ENCODE assay signal across 2 cellular contexts in the genomic region with DNA sequence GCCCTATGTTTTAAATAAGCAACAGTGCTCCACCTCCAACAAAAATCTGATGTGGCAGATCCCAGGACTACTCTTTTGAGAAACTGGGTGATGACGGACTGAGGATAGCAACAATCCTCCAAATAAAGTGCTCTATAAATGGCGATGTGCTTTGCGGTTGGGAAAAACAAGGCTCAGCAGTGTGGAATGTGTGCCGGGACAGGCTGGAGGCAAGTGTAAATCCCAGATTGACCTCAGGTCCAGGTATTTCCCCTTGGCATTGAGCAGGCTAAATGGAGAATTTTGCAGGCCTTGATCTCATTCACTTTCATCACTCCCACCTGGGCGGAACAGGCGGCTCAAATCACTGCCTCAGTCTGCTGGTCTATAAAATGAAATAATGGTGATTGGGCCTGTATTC.
TF ChIP-seq lines count a peak whose summit lies in the region.

No MANE protein-coding gene starts in this region.

TF ChIP-seq in GM23338, 12 proteins besides CTCF, POLR2A, EP300 and RAD21:
- TF ChIP-seq, protein P1, sequence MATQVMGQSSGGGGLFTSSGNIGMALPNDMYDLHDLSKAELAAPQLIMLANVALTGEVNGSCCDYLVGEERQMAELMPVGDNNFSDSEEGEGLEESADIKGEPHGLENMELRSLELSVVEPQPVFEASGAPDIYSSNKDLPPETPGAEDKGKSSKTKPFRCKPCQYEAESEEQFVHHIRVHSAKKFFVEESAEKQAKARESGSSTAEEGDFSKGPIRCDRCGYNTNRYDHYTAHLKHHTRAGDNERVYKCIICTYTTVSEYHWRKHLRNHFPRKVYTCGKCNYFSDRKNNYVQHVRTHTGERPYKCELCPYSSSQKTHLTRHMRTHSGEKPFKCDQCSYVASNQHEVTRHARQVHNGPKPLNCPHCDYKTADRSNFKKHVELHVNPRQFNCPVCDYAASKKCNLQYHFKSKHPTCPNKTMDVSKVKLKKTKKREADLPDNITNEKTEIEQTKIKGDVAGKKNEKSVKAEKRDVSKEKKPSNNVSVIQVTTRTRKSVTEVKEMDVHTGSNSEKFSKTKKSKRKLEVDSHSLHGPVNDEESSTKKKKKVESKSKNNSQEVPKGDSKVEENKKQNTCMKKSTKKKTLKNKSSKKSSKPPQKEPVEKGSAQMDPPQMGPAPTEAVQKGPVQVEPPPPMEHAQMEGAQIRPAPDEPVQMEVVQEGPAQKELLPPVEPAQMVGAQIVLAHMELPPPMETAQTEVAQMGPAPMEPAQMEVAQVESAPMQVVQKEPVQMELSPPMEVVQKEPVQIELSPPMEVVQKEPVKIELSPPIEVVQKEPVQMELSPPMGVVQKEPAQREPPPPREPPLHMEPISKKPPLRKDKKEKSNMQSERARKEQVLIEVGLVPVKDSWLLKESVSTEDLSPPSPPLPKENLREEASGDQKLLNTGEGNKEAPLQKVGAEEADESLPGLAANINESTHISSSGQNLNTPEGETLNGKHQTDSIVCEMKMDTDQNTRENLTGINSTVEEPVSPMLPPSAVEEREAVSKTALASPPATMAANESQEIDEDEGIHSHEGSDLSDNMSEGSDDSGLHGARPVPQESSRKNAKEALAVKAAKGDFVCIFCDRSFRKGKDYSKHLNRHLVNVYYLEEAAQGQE (IDR thresholded peaks at IDR 0.05; ENCODE audit: unreplicated experiment) = no peak
- no peak for TF ChIP-seq JUNB (IDR thresholded peaks at IDR 0.05; ENCODE audit: unreplicated experiment)
- TF ChIP-seq EZH2 (IDR thresholded peaks at IDR 0.05; ENCODE audit: low read depth, unreplicated experiment) = no peak

TF ChIP-seq in HepG2, 621 proteins besides CTCF, POLR2A, EP300 and RAD21 (continues in another document):
- TF ChIP-seq HNF4A (CRISPR knock-in tag; IDR thresholded peaks at IDR 0.05) (0 out of 2 replicates have a peak, but pooled peaks have one; percentile 16), ZNF337 (CRISPR knock-in tag; IDR thresholded peaks at IDR 0.05; ENCODE audit: borderline replicate concordance, low read depth) (no peak), ZNF614 (CRISPR knock-in tag; IDR thresholded peaks at IDR 0.05; ENCODE audit: borderline replicate concordance) (peak; percentile 84; the same call in 1 of the 2 replicates), ZNF331 (CRISPR knock-in tag; IDR thresholded peaks at IDR 0.05) (peak; percentile 72; the same call in 1 of the 2 replicates), MED1 (CRISPR knock-in tag; IDR thresholded peaks at IDR 0.05) (0 out of 2 replicates have a peak, but pooled peaks have one; percentile 24), TRIM24 (CRISPR knock-in tag; IDR thresholded peaks at IDR 0.05) (no peak), RCOR2 (CRISPR knock-in tag; IDR thresholded peaks at IDR 0.05) (no peak), THYN1 (CRISPR knock-in tag; IDR thresholded peaks at IDR 0.05; ENCODE audit: borderline replicate concordance, low read depth) (no peak), NRL (CRISPR knock-in tag; IDR thresholded peaks at IDR 0.05; ENCODE audit: borderline replicate concordance) (no peak), SALL1 (CRISPR knock-in tag; IDR thresholded peaks at IDR 0.05) (peak; percentile 25; the same call in 1 of the 2 replicates), NR2F6 (IDR thresholded peaks at IDR 0.05) (peak; percentile 48), NR2F6 (CRISPR knock-in tag; IDR thresholded peaks at IDR 0.05) (0 out of 2 replicates have a peak, but pooled peaks have one; percentile 51), ZNF737 (CRISPR knock-in tag; IDR thresholded peaks at IDR 0.05; ENCODE audit: borderline replicate concordance) (no peak), NR1H2 (CRISPR knock-in tag; IDR thresholded peaks at IDR 0.05; ENCODE audit: borderline replicate concordance, low read depth) (no peak), SKI (IDR thresholded peaks at IDR 0.05; ENCODE audit: partially characterized antibody) (peak; percentile 62), GFI1 (CRISPR knock-in tag; IDR thresholded peaks at IDR 0.05; ENCODE audit: borderline replicate concordance) (peak; percentile 88), ZNF207 (IDR thresholded peaks at IDR 0.05; ENCODE audit: borderline replicate concordance) (no peak), SAP130 (CRISPR knock-in tag; IDR thresholded peaks at IDR 0.05; ENCODE audit: low read depth) (peak; percentile 50), HMG20B (CRISPR knock-in tag; conservative IDR thresholded peaks at IDR 0.05) (0 out of 2 replicates have a peak, but pooled peaks have one; percentile 26), MTF2 (CRISPR knock-in tag; IDR thresholded peaks at IDR 0.05; ENCODE audit: borderline replicate concordance) (no peak), TAF15 (IDR thresholded peaks at IDR 0.05; ENCODE audit: low read depth, low read length, poor library complexity, severe bottlenecking) (no peak), FOXA1 (IDR thresholded peaks at IDR 0.05) (no peak), FOXA1 (CRISPR knock-in tag; IDR thresholded peaks at IDR 0.05) (peak; percentile 45; the same call in 1 of the 2 replicates), RARA (CRISPR knock-in tag; IDR thresholded peaks at IDR 0.05) (peak; percentile 47), CEBPG (CRISPR knock-in tag; IDR thresholded peaks at IDR 0.05) (peak; percentile 10; the same call in 1 of the 2 replicates), TEAD3 (CRISPR knock-in tag; optimal IDR thresholded peaks at IDR 0.05; ENCODE audit: borderline replicate concordance) (peak; percentile 91), XBP1 (CRISPR knock-in tag; IDR thresholded peaks at IDR 0.05) (no peak), ZFX (CRISPR knock-in tag; IDR thresholded peaks at IDR 0.05; ENCODE audit: low read depth) (peak; percentile 22; the same call in 1 of the 2 replicates), RXRA (CRISPR knock-in tag; IDR thresholded peaks at IDR 0.05) (peak; percentile 29; the same call in 1 of the 2 replicates)
- TF ChIP-seq, protein P2, sequence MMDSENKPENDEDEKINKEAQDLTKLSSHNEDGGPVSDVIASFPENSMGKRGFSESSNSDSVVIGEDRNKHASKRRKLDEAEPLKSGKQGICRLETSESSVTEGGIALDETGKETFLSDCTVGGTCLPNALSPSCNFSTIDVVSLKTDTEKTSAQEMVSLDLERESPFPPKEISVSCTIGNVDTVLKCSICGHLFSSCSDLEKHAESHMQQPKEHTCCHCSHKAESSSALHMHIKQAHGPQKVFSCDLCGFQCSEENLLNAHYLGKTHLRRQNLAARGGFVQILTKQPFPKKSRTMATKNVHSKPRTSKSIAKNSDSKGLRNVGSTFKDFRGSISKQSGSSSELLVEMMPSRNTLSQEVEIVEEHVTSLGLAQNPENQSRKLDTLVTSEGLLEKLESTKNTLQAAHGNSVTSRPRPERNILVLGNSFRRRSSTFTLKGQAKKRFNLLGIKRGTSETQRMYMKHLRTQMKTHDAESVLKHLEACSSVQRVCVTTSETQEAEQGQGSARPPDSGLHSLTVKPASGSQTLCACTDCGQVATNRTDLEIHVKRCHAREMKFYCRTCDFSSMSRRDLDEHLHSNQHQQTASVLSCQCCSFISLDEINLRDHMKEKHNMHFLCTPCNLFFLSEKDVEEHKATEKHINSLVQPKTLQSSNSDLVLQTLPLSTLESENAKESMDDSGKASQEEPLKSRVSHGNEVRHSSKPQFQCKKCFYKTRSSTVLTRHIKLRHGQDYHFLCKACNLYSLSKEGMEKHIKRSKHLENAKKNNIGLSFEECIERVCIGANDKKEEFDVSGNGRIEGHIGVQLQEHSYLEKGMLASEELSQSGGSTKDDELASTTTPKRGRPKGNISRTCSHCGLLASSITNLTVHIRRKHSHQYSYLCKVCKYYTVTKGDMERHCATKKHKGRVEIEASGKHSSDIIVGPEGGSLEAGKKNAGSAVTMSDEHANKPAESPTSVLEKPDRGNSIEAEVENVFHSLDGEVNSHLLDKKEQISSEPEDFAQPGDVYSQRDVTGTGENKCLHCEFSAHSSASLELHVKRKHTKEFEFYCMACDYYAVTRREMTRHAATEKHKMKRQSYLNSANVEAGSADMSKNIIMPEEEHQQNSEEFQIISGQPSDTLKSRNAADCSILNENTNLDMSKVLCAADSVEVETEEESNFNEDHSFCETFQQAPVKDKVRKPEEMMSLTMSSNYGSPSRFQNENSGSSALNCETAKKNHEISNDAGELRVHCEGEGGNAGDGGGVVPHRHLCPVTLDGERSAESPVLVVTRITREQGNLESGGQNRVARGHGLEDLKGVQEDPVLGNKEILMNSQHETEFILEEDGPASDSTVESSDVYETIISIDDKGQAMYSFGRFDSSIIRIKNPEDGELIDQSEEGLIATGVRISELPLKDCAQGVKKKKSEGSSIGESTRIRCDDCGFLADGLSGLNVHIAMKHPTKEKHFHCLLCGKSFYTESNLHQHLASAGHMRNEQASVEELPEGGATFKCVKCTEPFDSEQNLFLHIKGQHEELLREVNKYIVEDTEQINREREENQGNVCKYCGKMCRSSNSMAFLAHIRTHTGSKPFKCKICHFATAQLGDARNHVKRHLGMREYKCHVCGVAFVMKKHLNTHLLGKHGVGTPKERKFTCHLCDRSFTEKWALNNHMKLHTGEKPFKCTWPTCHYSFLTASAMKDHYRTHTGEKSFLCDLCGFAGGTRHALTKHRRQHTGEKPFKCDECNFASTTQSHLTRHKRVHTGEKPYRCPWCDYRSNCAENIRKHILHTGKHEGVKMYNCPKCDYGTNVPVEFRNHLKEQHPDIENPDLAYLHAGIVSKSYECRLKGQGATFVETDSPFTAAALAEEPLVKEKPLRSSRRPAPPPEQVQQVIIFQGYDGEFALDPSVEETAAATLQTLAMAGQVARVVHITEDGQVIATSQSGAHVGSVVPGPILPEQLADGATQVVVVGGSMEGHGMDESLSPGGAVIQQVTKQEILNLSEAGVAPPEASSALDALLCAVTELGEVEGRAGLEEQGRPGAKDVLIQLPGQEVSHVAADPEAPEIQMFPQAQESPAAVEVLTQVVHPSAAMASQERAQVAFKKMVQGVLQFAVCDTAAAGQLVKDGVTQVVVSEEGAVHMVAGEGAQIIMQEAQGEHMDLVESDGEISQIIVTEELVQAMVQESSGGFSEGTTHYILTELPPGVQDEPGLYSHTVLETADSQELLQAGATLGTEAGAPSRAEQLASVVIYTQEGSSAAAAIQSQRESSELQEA (CRISPR knock-in tag; IDR thresholded peaks at IDR 0.05; ENCODE audit: not compliant biosample characterization) = no peak
- TF ChIP-seq, protein P3, sequence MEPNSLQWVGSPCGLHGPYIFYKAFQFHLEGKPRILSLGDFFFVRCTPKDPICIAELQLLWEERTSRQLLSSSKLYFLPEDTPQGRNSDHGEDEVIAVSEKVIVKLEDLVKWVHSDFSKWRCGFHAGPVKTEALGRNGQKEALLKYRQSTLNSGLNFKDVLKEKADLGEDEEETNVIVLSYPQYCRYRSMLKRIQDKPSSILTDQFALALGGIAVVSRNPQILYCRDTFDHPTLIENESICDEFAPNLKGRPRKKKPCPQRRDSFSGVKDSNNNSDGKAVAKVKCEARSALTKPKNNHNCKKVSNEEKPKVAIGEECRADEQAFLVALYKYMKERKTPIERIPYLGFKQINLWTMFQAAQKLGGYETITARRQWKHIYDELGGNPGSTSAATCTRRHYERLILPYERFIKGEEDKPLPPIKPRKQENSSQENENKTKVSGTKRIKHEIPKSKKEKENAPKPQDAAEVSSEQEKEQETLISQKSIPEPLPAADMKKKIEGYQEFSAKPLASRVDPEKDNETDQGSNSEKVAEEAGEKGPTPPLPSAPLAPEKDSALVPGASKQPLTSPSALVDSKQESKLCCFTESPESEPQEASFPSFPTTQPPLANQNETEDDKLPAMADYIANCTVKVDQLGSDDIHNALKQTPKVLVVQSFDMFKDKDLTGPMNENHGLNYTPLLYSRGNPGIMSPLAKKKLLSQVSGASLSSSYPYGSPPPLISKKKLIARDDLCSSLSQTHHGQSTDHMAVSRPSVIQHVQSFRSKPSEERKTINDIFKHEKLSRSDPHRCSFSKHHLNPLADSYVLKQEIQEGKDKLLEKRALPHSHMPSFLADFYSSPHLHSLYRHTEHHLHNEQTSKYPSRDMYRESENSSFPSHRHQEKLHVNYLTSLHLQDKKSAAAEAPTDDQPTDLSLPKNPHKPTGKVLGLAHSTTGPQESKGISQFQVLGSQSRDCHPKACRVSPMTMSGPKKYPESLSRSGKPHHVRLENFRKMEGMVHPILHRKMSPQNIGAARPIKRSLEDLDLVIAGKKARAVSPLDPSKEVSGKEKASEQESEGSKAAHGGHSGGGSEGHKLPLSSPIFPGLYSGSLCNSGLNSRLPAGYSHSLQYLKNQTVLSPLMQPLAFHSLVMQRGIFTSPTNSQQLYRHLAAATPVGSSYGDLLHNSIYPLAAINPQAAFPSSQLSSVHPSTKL (CRISPR knock-in tag; IDR thresholded peaks at IDR 0.05) = peak; percentile 63
- TF ChIP-seq, protein P4, sequence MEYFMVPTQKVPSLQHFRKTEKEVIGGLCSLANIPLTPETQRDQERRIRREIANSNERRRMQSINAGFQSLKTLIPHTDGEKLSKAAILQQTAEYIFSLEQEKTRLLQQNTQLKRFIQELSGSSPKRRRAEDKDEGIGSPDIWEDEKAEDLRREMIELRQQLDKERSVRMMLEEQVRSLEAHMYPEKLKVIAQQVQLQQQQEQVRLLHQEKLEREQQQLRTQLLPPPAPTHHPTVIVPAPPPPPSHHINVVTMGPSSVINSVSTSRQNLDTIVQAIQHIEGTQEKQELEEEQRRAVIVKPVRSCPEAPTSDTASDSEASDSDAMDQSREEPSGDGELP (IDR thresholded peaks at IDR 0.05; ENCODE audit: borderline replicate concordance, low read depth) = peak; percentile 24; the same call in 1 of the 2 replicates
- TF ChIP-seq, protein P5, sequence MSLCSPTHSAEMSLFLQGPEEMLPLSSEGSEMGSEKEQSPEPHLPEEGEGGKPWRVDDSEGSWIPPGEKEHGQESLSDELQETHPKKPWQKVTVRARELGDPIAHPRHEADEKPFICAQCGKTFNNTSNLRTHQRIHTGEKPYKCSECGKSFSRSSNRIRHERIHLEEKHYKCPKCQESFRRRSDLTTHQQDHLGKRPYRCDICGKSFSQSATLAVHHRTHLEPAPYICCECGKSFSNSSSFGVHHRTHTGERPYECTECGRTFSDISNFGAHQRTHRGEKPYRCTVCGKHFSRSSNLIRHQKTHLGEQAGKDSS (CRISPR knock-in tag; IDR thresholded peaks at IDR 0.05; ENCODE audit: borderline replicate concordance, low read depth) = peak; percentile 98; the same call in 1 of the 2 replicates
- TF ChIP-seq, protein P6, sequence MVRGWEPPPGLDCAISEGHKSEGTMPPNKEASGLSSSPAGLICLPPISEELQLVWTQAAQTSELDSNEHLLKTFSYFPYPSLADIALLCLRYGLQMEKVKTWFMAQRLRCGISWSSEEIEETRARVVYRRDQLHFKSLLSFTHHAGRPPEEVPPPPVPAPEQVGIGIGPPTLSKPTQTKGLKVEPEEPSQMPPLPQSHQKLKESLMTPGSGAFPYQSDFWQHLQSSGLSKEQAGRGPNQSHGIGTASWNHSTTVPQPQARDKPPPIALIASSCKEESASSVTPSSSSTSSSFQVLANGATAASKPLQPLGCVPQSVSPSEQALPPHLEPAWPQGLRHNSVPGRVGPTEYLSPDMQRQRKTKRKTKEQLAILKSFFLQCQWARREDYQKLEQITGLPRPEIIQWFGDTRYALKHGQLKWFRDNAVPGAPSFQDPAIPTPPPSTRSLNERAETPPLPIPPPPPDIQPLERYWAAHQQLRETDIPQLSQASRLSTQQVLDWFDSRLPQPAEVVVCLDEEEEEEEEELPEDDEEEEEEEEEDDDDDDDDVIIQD (CRISPR knock-in tag; IDR thresholded peaks at IDR 0.05; ENCODE audit: low read depth) = no peak
- TF ChIP-seq, protein P7, sequence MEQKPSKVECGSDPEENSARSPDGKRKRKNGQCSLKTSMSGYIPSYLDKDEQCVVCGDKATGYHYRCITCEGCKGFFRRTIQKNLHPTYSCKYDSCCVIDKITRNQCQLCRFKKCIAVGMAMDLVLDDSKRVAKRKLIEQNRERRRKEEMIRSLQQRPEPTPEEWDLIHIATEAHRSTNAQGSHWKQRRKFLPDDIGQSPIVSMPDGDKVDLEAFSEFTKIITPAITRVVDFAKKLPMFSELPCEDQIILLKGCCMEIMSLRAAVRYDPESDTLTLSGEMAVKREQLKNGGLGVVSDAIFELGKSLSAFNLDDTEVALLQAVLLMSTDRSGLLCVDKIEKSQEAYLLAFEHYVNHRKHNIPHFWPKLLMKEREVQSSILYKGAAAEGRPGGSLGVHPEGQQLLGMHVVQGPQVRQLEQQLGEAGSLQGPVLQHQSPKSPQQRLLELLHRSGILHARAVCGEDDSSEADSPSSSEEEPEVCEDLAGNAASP (CRISPR knock-in tag; IDR thresholded peaks at IDR 0.05; ENCODE audit: borderline replicate concordance) = peak; percentile 30; the same call in 1 of the 2 replicates
